Comparison of ENCODE assay signal across 1 cellular context in the genomic region with DNA sequence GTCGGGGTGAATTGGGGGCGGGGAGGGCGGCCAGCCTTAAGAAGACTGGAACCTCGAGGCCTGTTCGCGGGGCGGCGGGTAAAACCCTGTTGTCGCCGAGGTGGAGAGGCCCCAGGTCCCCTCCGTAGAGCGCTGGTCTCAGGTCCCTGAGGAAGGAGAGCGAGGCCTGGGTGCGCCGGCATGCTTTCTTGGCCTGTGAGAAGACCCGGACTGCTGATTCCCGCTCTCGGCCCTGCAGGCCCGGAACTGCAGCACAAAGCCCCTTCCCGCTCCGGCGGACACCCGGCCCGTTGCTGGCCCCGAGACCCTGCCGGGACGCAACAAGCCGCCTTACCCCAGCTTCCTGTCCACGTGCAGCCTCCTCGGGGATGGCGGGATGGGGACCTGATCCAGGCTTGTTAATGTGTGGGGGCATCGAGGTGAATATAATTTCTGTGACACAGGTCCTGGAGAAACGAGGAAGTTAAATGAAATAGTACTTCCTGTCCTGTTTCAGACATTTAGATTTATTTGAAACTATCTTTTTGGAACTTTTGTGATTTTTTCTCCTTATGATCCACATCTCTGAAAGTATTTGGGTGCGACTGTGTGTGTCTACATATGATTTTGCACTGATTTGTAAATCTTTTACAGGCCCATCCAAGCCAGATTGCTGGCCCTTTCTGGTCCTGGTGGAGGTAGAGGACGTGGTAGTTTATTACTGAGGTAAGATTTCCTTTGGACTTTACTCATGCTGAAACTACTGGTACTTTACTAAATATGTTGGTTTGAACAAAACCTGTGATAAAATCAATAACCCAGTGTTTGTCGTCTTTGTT.
A peak's percentile ranks its signal among the peaks of the same experiment; 100 is the strongest.
TF ChIP-seq lines count a peak whose summit lies in the region.

No MANE protein-coding gene starts in this region.

TF ChIP-seq in HepG2, 621 proteins besides CTCF, POLR2A, EP300 and RAD21 (continued from another document and continues in another):
- TF ChIP-seq, protein P1, sequence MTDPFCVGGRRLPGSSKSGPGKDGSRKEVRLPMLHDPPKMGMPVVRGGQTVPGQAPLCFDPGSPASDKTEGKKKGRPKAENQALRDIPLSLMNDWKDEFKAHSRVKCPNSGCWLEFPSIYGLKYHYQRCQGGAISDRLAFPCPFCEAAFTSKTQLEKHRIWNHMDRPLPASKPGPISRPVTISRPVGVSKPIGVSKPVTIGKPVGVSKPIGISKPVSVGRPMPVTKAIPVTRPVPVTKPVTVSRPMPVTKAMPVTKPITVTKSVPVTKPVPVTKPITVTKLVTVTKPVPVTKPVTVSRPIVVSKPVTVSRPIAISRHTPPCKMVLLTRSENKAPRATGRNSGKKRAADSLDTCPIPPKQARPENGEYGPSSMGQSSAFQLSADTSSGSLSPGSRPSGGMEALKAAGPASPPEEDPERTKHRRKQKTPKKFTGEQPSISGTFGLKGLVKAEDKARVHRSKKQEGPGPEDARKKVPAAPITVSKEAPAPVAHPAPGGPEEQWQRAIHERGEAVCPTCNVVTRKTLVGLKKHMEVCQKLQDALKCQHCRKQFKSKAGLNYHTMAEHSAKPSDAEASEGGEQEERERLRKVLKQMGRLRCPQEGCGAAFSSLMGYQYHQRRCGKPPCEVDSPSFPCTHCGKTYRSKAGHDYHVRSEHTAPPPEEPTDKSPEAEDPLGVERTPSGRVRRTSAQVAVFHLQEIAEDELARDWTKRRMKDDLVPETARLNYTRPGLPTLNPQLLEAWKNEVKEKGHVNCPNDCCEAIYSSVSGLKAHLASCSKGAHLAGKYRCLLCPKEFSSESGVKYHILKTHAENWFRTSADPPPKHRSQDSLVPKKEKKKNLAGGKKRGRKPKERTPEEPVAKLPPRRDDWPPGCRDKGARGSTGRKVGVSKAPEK (CRISPR knock-in tag; IDR thresholded peaks at IDR 0.05; ENCODE audit: borderline replicate concordance) = peak; percentile 82; the same call in 1 of the 2 replicates
- TF ChIP-seq EED (CRISPR knock-in tag; IDR thresholded peaks at IDR 0.05) = peak; percentile 72; the same call in 1 of the 2 replicates
- TF ChIP-seq, protein P2, sequence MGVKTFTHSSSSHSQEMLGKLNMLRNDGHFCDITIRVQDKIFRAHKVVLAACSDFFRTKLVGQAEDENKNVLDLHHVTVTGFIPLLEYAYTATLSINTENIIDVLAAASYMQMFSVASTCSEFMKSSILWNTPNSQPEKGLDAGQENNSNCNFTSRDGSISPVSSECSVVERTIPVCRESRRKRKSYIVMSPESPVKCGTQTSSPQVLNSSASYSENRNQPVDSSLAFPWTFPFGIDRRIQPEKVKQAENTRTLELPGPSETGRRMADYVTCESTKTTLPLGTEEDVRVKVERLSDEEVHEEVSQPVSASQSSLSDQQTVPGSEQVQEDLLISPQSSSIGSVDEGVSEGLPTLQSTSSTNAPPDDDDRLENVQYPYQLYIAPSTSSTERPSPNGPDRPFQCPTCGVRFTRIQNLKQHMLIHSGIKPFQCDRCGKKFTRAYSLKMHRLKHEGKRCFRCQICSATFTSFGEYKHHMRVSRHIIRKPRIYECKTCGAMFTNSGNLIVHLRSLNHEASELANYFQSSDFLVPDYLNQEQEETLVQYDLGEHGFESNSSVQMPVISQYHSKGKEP (CRISPR knock-in tag; IDR thresholded peaks at IDR 0.05) = peak; percentile 69; the same call in 1 of the 2 replicates
- TF ChIP-seq PHF5A (CRISPR knock-in tag; IDR thresholded peaks at IDR 0.05; ENCODE audit: low read depth, unreplicated experiment) = no peak
- no peak for TF ChIP-seq ATM (IDR thresholded peaks at IDR 0.05; ENCODE audit: borderline replicate concordance)
- TF ChIP-seq ZNF563 (CRISPR knock-in tag; IDR thresholded peaks at IDR 0.05) = peak; percentile 92
- TF ChIP-seq ZNF264 (CRISPR knock-in tag; IDR thresholded peaks at IDR 0.05) = peak; percentile 80
- TF ChIP-seq, protein P3, sequence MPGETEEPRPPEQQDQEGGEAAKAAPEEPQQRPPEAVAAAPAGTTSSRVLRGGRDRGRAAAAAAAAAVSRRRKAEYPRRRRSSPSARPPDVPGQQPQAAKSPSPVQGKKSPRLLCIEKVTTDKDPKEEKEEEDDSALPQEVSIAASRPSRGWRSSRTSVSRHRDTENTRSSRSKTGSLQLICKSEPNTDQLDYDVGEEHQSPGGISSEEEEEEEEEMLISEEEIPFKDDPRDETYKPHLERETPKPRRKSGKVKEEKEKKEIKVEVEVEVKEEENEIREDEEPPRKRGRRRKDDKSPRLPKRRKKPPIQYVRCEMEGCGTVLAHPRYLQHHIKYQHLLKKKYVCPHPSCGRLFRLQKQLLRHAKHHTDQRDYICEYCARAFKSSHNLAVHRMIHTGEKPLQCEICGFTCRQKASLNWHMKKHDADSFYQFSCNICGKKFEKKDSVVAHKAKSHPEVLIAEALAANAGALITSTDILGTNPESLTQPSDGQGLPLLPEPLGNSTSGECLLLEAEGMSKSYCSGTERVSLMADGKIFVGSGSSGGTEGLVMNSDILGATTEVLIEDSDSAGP (CRISPR knock-in tag; IDR thresholded peaks at IDR 0.05; ENCODE audit: borderline replicate concordance) = peak; percentile 87; the same call in 1 of the 2 replicates
- TF ChIP-seq, protein P4, sequence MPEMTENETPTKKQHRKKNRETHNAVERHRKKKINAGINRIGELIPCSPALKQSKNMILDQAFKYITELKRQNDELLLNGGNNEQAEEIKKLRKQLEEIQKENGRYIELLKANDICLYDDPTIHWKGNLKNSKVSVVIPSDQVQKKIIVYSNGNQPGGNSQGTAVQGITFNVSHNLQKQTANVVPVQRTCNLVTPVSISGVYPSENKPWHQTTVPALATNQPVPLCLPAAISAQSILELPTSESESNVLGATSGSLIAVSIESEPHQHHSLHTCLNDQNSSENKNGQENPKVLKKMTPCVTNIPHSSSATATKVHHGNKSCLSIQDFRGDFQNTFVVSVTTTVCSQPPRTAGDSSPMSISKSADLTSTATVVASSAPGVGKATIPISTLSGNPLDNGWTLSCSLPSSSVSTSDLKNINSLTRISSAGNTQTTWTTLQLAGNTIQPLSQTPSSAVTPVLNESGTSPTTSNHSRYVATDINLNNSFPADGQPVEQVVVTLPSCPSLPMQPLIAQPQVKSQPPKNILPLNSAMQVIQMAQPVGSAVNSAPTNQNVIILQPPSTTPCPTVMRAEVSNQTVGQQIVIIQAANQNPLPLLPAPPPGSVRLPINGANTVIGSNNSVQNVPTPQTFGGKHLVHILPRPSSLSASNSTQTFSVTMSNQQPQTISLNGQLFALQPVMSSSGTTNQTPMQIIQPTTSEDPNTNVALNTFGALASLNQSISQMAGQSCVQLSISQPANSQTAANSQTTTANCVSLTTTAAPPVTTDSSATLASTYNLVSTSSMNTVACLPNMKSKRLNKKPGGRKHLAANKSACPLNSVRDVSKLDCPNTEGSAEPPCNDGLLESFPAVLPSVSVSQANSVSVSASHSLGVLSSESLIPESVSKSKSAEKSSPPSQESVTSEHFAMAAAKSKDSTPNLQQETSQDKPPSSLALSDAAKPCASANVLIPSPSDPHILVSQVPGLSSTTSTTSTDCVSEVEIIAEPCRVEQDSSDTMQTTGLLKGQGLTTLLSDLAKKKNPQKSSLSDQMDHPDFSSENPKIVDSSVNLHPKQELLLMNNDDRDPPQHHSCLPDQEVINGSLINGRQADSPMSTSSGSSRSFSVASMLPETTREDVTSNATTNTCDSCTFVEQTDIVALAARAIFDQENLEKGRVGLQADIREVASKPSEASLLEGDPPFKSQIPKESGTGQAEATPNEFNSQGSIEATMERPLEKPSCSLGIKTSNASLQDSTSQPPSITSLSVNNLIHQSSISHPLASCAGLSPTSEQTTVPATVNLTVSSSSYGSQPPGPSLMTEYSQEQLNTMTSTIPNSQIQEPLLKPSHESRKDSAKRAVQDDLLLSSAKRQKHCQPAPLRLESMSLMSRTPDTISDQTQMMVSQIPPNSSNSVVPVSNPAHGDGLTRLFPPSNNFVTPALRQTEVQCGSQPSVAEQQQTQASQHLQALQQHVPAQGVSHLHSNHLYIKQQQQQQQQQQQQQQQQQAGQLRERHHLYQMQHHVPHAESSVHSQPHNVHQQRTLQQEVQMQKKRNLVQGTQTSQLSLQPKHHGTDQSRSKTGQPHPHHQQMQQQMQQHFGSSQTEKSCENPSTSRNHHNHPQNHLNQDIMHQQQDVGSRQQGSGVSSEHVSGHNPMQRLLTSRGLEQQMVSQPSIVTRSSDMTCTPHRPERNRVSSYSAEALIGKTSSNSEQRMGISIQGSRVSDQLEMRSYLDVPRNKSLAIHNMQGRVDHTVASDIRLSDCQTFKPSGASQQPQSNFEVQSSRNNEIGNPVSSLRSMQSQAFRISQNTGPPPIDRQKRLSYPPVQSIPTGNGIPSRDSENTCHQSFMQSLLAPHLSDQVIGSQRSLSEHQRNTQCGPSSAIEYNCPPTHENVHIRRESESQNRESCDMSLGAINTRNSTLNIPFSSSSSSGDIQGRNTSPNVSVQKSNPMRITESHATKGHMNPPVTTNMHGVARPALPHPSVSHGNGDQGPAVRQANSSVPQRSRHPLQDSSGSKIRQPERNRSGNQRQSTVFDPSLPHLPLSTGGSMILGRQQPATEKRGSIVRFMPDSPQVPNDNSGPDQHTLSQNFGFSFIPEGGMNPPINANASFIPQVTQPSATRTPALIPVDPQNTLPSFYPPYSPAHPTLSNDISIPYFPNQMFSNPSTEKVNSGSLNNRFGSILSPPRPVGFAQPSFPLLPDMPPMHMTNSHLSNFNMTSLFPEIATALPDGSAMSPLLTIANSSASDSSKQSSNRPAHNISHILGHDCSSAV (CRISPR knock-in tag; IDR thresholded peaks at IDR 0.05; ENCODE audit: borderline replicate concordance) = 0 out of 2 replicates have a peak, but pooled peaks have one; percentile 60
- TF ChIP-seq, protein P5, sequence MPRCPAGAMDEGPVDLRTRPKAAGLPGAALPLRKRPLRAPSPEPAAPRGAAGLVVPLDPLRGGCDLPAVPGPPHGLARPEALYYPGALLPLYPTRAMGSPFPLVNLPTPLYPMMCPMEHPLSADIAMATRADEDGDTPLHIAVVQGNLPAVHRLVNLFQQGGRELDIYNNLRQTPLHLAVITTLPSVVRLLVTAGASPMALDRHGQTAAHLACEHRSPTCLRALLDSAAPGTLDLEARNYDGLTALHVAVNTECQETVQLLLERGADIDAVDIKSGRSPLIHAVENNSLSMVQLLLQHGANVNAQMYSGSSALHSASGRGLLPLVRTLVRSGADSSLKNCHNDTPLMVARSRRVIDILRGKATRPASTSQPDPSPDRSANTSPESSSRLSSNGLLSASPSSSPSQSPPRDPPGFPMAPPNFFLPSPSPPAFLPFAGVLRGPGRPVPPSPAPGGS (CRISPR knock-in tag; IDR thresholded peaks at IDR 0.05) = peak; percentile 94; the same call in 1 of the 2 replicates
- TF ChIP-seq, protein P6, sequence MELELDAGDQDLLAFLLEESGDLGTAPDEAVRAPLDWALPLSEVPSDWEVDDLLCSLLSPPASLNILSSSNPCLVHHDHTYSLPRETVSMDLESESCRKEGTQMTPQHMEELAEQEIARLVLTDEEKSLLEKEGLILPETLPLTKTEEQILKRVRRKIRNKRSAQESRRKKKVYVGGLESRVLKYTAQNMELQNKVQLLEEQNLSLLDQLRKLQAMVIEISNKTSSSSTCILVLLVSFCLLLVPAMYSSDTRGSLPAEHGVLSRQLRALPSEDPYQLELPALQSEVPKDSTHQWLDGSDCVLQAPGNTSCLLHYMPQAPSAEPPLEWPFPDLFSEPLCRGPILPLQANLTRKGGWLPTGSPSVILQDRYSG (CRISPR knock-in tag; IDR thresholded peaks at IDR 0.05) = peak; percentile 75; the same call in 1 of the 2 replicates
- TF ChIP-seq ZNF232 (CRISPR knock-in tag; IDR thresholded peaks at IDR 0.05; ENCODE audit: borderline replicate concordance) = peak; percentile 51
- TF ChIP-seq ZNF292 (CRISPR knock-in tag; IDR thresholded peaks at IDR 0.05; ENCODE audit: borderline replicate concordance, low read depth) = peak; percentile 78; the same call in 1 of the 2 replicates
- peak; percentile 24 for TF ChIP-seq DNMT1 (CRISPR knock-in tag; IDR thresholded peaks at IDR 0.05)
- peak; percentile 58 for TF ChIP-seq ZNF619 (CRISPR knock-in tag; IDR thresholded peaks at IDR 0.05)
- TF ChIP-seq ZNF101 (CRISPR knock-in tag; IDR thresholded peaks at IDR 0.05; ENCODE audit: borderline replicate concordance, low read depth) = 0 out of 2 replicates have a peak, but pooled peaks have one; percentile 62
- TF ChIP-seq DMAP1 (CRISPR knock-in tag; IDR thresholded peaks at IDR 0.05) = peak; percentile 81
- no peak for TF ChIP-seq ZNF382 (CRISPR knock-in tag; IDR thresholded peaks at IDR 0.05; ENCODE audit: borderline replicate concordance)
- TF ChIP-seq ETV6 (CRISPR knock-in tag; conservative IDR thresholded peaks at IDR 0.05) = no peak; the same call in none of the 2 replicates
- peak; percentile 91; the same call in 1 of the 2 replicates for TF ChIP-seq ZFP36L1 (CRISPR knock-in tag; IDR thresholded peaks at IDR 0.05)
- TF ChIP-seq TGIF2 (CRISPR knock-in tag; IDR thresholded peaks at IDR 0.05) = no peak
- peak; percentile 92 for TF ChIP-seq SNAPC2 (CRISPR knock-in tag; IDR thresholded peaks at IDR 0.05)
- TF ChIP-seq ZNF558 (CRISPR knock-in tag; IDR thresholded peaks at IDR 0.05; ENCODE audit: borderline replicate concordance) = no peak
- peak; percentile 97; the same call in 1 of the 2 replicates for TF ChIP-seq ZBTB42 (CRISPR knock-in tag; IDR thresholded peaks at IDR 0.05)
- TF ChIP-seq MIER3 (CRISPR knock-in tag; IDR thresholded peaks at IDR 0.05; ENCODE audit: borderline replicate concordance) = no peak
- no peak for TF ChIP-seq TSC22D2 (CRISPR knock-in tag; IDR thresholded peaks at IDR 0.05; ENCODE audit: borderline replicate concordance)
- no peak; the same call in 1 of the 2 replicates for TF ChIP-seq NCOA5 (CRISPR knock-in tag; IDR thresholded peaks at IDR 0.05)
- TF ChIP-seq, protein P7, sequence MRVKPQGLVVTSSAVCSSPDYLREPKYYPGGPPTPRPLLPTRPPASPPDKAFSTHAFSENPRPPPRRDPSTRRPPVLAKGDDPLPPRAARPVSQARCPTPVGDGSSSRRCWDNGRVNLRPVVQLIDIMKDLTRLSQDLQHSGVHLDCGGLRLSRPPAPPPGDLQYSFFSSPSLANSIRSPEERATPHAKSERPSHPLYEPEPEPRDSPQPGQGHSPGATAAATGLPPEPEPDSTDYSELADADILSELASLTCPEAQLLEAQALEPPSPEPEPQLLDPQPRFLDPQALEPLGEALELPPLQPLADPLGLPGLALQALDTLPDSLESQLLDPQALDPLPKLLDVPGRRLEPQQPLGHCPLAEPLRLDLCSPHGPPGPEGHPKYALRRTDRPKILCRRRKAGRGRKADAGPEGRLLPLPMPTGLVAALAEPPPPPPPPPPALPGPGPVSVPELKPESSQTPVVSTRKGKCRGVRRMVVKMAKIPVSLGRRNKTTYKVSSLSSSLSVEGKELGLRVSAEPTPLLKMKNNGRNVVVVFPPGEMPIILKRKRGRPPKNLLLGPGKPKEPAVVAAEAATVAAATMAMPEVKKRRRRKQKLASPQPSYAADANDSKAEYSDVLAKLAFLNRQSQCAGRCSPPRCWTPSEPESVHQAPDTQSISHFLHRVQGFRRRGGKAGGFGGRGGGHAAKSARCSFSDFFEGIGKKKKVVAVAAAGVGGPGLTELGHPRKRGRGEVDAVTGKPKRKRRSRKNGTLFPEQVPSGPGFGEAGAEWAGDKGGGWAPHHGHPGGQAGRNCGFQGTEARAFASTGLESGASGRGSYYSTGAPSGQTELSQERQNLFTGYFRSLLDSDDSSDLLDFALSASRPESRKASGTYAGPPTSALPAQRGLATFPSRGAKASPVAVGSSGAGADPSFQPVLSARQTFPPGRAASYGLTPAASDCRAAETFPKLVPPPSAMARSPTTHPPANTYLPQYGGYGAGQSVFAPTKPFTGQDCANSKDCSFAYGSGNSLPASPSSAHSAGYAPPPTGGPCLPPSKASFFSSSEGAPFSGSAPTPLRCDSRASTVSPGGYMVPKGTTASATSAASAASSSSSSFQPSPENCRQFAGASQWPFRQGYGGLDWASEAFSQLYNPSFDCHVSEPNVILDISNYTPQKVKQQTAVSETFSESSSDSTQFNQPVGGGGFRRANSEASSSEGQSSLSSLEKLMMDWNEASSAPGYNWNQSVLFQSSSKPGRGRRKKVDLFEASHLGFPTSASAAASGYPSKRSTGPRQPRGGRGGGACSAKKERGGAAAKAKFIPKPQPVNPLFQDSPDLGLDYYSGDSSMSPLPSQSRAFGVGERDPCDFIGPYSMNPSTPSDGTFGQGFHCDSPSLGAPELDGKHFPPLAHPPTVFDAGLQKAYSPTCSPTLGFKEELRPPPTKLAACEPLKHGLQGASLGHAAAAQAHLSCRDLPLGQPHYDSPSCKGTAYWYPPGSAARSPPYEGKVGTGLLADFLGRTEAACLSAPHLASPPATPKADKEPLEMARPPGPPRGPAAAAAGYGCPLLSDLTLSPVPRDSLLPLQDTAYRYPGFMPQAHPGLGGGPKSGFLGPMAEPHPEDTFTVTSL (CRISPR knock-in tag; IDR thresholded peaks at IDR 0.05; ENCODE audit: borderline replicate concordance) = peak; percentile 88
